ENCODE assay signal across 16 cellular contexts in genomic region chr7:88132725-88133124, GRCh38.
DNase-seq lines count a peak whose midpoint lies in the region; ATAC-seq and TF ChIP-seq lines count a peak whose summit lies in the region.
"Had no signal": no experiment of that assay in that cellular context is flagged by ENCODE, and none has a peak within 500 bp of the region (broad histone marks: within the 10 kb centered on the region; RNA-seq: fewer than 3 reads in every experiment).

No MANE protein-coding gene starts in this region.

- no peaks in the 10 kb centered on the region for H3K36me3 Mint-ChIP-seq in CD14-positive monocyte

- H3K27ac Mint-ChIP-seq in CD14-positive monocyte: no peak overlapping the region
- H3K27ac Mint-ChIP-seq: T-helper 17 cell had no signal

- no peak overlapping the region for H3K4me3 ChIP-seq in OCI-LY7 (ENCODE audit: low read depth, low read length, poor library complexity, severe bottlenecking)
- H3K4me3 ChIP-seq in brain microvascular endothelial cell (ENCODE audit: low read depth, low read length): no peak overlapping the region
- H3K4me3 ChIP-seq: BLaER1 had no signal

- in situ Hi-C loops in brain microvascular endothelial cell (cut with HindIII; ENCODE audit: low pct_ligation_motif_present, low sequenced_read_pairs): no loop called here

- no peak overlapping the region for H3K4me3 Mint-ChIP-seq in CD14-positive monocyte
- H3K4me3 Mint-ChIP-seq: T-helper 17 cell had no signal

- no peaks in the 10 kb centered on the region for H3K79me2 ChIP-seq in OCI-LY7 (ENCODE audit: insufficient read depth, low read depth, low read length)

- H3K27me3 ChIP-seq in brain microvascular endothelial cell (replicated peaks): no peaks in the 10 kb centered on the region
- H3K27me3 ChIP-seq: BLaER1 had no signal

- no peaks in the 10 kb centered on the region for H3K4me1 ChIP-seq in OCI-LY7 (ENCODE audit: insufficient read depth, low read length, poor library complexity, severe bottlenecking)
- H3K4me1 ChIP-seq: BLaER1 had no signal

- intact Hi-C loops in OCI-LY7 (cut with micrococcal nuclease; ENCODE audit: unreplicated experiment) (no loop called here), CD14-positive monocyte (cut with micrococcal nuclease) (no loop called here)

- H3K4me2 ChIP-seq in OCI-LY7 (ENCODE audit: low read length): no peak overlapping the region
- H3K4me2 ChIP-seq: BLaER1 had no signal

- no TSS peak for BruUV-seq in OCI-LY7 (replicated peaks; lab: Mats Ljungman, UMichigan)

- CTCF ChIA-PET in OCI-LY7 (lab: Charles Lee; ENCODE audit: unreplicated experiment): no interaction called here

- TF ChIP-seq CTCF in OCI-LY7 (conservative IDR thresholded peaks at IDR 0.05; ENCODE audit: low read length) (no peak), CD14-positive monocyte (IDR thresholded peaks at IDR 0.05) (no peak), brain microvascular endothelial cell (IDR thresholded peaks at IDR 0.05; ENCODE audit: low read depth, low read length, missing control alignments) (no peak)

- peaks cover 0 to 2% (median 0%) of the 10 kb centered on the region in 3 donors for H3K27me3 Mint-ChIP-seq in CD14-positive monocyte (ENCODE audit: low read depth in 3 of 3)
- H3K27me3 Mint-ChIP-seq: T-helper 17 cell had no signal

- POLR2A ChIA-PET in OCI-LY7 (lab: Charles Lee): no interaction called here

- H2AFZ ChIP-seq in OCI-LY7 (ENCODE audit: low read length): no peak overlapping the region

- peak; percentile 36 for DNase-seq in OCI-LY7 (ENCODE audit: low spot score)
- no peak for DNase-seq in CD14-positive monocyte (ENCODE audit: low spot score)
- DNase-seq in brain microvascular endothelial cell: no peak
- DNase-seq in RKO (ENCODE audit: low spot score): no peak
- DNase-seq: activated naive CD4-positive, alpha-beta T cell; central memory CD4-positive, alpha-beta T cell; mesenchymal stem cell; NCI-H1417; stimulated activated CD4-positive, alpha-beta T cell treated with anti-CD3 and anti-CD28 coated beads, Interleukin-15, amount 100 ng/mL, for 24 hours; T-helper 17 cell had no signal

- H3K27ac ChIP-seq in OCI-LY7 (ENCODE audit: low read depth, low read length, poor library complexity, severe bottlenecking) (no peak overlapping the region), brain microvascular endothelial cell (no peak overlapping the region)
- H3K27ac ChIP-seq: BLaER1, epithelial cell of prostate had no signal

- no peaks in the 10 kb centered on the region for H3K9me3 Mint-ChIP-seq in CD14-positive monocyte

- peaks cover 5% of the 10 kb centered on the region for H3K4me1 Mint-ChIP-seq in CD14-positive monocyte

- H3K36me3 ChIP-seq in OCI-LY7 (ENCODE audit: insufficient read depth, low read length) (no peaks in the 10 kb centered on the region), brain microvascular endothelial cell (replicated peaks) (no peaks in the 10 kb centered on the region)
- H3K36me3 ChIP-seq: BLaER1 had no signal

- H3K9me3 ChIP-seq in OCI-LY7 (ENCODE audit: low read length): no peaks in the 10 kb centered on the region
- H3K9me3 ChIP-seq: BLaER1 had no signal

- no peaks in the 10 kb centered on the region for H3K9me2 ChIP-seq in OCI-LY7 (ENCODE audit: insufficient read depth, low read length)

- H4K20me1 ChIP-seq in OCI-LY7 (ENCODE audit: insufficient read depth, low read length): no peaks in the 10 kb centered on the region
- H4K20me1 ChIP-seq: BLaER1 had no signal

- ATAC-seq in GM18517 (IDR thresholded peaks at IDR 0.05; ENCODE audit: unreplicated experiment) (peak; percentile 90), GM21447 (IDR thresholded peaks at IDR 0.05; ENCODE audit: unreplicated experiment) (peak; percentile 75), HG03159 (IDR thresholded peaks at IDR 0.05; ENCODE audit: unreplicated experiment) (peak; percentile 82), HG03196 (IDR thresholded peaks at IDR 0.05; ENCODE audit: unreplicated experiment) (no peak)
- ATAC-seq: T-helper 17 cell had no signal
